ENCODE assay signal across 8 cellular contexts in the genomic region with DNA sequence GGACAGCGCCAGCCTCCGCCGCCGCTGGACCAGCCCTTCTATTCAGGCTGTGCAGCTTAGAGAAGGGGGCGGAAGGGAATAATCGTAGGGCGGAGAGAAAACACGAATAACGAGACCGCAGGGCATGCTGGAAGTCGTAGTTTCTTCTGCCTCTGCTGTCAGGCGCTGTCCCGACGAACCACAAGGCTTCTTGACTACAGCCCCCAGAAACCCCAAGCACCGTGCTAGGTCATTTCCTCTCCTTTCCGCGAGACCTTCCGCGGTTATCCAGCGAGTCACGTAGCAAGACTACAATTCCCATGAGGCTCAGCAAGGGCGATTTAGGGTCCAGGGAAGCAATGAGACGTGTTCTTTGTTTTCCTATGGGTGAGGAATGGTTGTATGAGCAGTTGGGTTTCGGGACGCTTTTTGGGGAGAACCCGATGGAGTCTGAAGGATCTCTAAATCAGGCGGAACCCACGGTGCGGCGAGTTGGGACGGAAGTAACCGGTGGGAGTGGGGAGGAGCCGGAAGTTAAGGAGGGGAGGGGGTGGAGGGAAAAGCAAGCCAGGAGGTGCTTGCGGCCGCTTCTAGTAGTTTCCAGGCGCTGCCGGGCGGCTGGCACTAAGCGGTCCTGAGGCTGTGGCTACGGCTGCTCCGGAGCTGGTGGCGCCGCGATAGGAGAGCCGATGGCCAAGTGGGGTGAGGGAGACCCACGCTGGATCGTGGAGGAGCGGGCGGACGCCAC. TPM values are rescaled to one million over a fixed set of nuclear protein-coding genes. Genes with fewer than 3 reads are reported as not detected.
A peak's percentile ranks its signal among the peaks of the same experiment; 100 is the strongest.
DNase-seq lines count a peak whose midpoint lies in the region; ATAC-seq, FAIRE-seq and TF ChIP-seq lines count a peak whose summit lies in the region.

A gene (plus strand): TSS at position 572 of the 727 bp plus-strand sequence. CDS start 97 bp downstream, at position 669.
A gene (minus strand): TSS at position 80 of the 727 bp plus-strand sequence. CDS start 3,499 bp downstream, outside the sequence.

- peak within 1 kb of the TSS; percentile 92 for H3K4me2 ChIP-seq in astrocyte (ENCODE audit: low read length)

- peak within 1 kb of the TSS; percentile 100 for H3K4me3 Mint-ChIP-seq in astrocyte (ENCODE audit: unreplicated experiment)

- TF ChIP-seq POLR2A in GM18505 (IDR thresholded peaks at IDR 0.05; ENCODE audit: borderline replicate concordance, extremely low read depth, insufficient read depth, insufficient read length): peak; percentile 93

- no peaks in the 10 kb centered on the region for H3K9me3 Mint-ChIP-seq in astrocyte (ENCODE audit: unreplicated experiment)

- H3K27me3 Mint-ChIP-seq in astrocyte (ENCODE audit: low read depth, unreplicated experiment): no peaks in the 10 kb centered on the region

- H3K79me2 ChIP-seq in astrocyte (ENCODE audit: insufficient read depth, low read length): peaks cover 75% of the 10 kb centered on the region

- peak within 1 kb of the TSS; percentile 92 for H2AFZ ChIP-seq in astrocyte (ENCODE audit: low read depth, low read length)

- no peaks in the 10 kb centered on the region for H3K27me3 ChIP-seq in astrocyte (ENCODE audit: insufficient read depth, low read length)
- H3K27me3 ChIP-seq in rectal smooth muscle tissue (ENCODE audit: control insufficient read depth, insufficient read depth, low read length): no peaks in the 10 kb centered on the region
- H3K27me3 ChIP-seq in aorta (ENCODE audit: control insufficient read depth in 1 of 2, insufficient read depth in 2 of 2, low read length in 1 of 2): no peaks in the 10 kb centered on the region

- H3K9ac ChIP-seq in astrocyte (ENCODE audit: low read length): peak within 1 kb of the TSS; percentile 94
- H3K9ac ChIP-seq in rectal smooth muscle tissue (ENCODE audit: low read length): peak within 1 kb of the TSS; percentile 96

- peak; percentile 78 for FAIRE-seq in astrocyte (lab: Jason Lieb, UNC)

- intact Hi-C loops in aorta (cut with DNase I): loop anchor here (1.0 to 10.0 kb wide), 7 partner anchors 90 to 250 kb away; a partner anchor contains a TSS

- TF ChIP-seq CTCF in astrocyte (IDR thresholded peaks at IDR 0.05; ENCODE audit: insufficient read depth, low read depth, low read length): no peak

- WGBS in aorta, 2 donors: 0 to 1% methylated on average over 50 of the region's 50 CpGs

- DNase-seq in NCI-H2029 (lab: John Stamatoyannopoulos, UW) (peak; percentile 92), T-helper 22 cell (ENCODE audit: low read depth) (peak; percentile 94), astrocyte (ENCODE audit: low read depth) (peak; percentile 99), hepatic stellate cell (ENCODE audit: low spot score) (peak; percentile 91), aorta (peak; percentile 95 to 98)

- H3K4me3 ChIP-seq in astrocyte (ENCODE audit: insufficient read depth, low read depth, low read length) (peak within 1 kb of the TSS; percentile 89), rectal smooth muscle tissue (ENCODE audit: low read length) (peak within 1 kb of the TSS; percentile 100), aorta (ENCODE audit: low read length in 2 of 2) (peak within 1 kb of the TSS; percentile 79 to 89)

- peak; percentile 87 for ATAC-seq in GM18505 (IDR thresholded peaks at IDR 0.05; ENCODE audit: unreplicated experiment)
- peak; percentile 88 for ATAC-seq in HG02973 (IDR thresholded peaks at IDR 0.05; ENCODE audit: unreplicated experiment)
- peak; percentile 99 for ATAC-seq in aorta (ENCODE audit: low FRiP score)

- H3K27ac Mint-ChIP-seq in astrocyte (ENCODE audit: unreplicated experiment): peak within 1 kb of the TSS; percentile 100

- H4K20me1 ChIP-seq in astrocyte (ENCODE audit: insufficient read depth, low read length): peaks cover 45% of the 10 kb centered on the region

- peak within 1 kb of the TSS; percentile 96 for H3K27ac ChIP-seq in astrocyte (ENCODE audit: low read depth, low read length)
- H3K27ac ChIP-seq in rectal smooth muscle tissue (ENCODE audit: low read depth, low read length): peak within 1 kb of the TSS; percentile 97
- H3K27ac ChIP-seq in aorta (ENCODE audit: low read depth in 1 of 2, low read length in 2 of 2): peak within 1 kb of the TSS in 1 of 2 donors; percentile 66

- H3K9me3 ChIP-seq in astrocyte (ENCODE audit: insufficient read depth, low read depth, low read length) (no peaks in the 10 kb centered on the region), aorta (ENCODE audit: control insufficient read depth, low read length) (no peaks in the 10 kb centered on the region)

- peaks cover 16% of the 10 kb centered on the region for H3K4me1 ChIP-seq in astrocyte (ENCODE audit: insufficient read depth, low read length)
- peaks cover 12% of the 10 kb centered on the region for H3K4me1 ChIP-seq in rectal smooth muscle tissue (ENCODE audit: control insufficient read depth, insufficient read depth, low read length)
- H3K4me1 ChIP-seq in aorta (ENCODE audit: control insufficient read depth in 1 of 2, insufficient read depth in 2 of 2, low read length in 2 of 2): no peaks in the 10 kb centered on the region

- H3K36me3 ChIP-seq in astrocyte (ENCODE audit: insufficient read depth, low read length): peaks cover 31% of the 10 kb centered on the region
- H3K36me3 ChIP-seq in rectal smooth muscle tissue (ENCODE audit: control insufficient read depth, insufficient read depth, low read length): peaks cover 19% of the 10 kb centered on the region
- H3K36me3 ChIP-seq in aorta (ENCODE audit: control insufficient read depth in 1 of 2, insufficient read depth in 2 of 2, low read length in 1 of 2): peaks cover 4 to 11% of the 10 kb centered on the region in 2 donors

- H3K4me1 Mint-ChIP-seq in astrocyte (ENCODE audit: low read depth, unreplicated experiment): peaks cover 8% of the 10 kb centered on the region

- peaks cover 4% of the 10 kb centered on the region for H3K36me3 Mint-ChIP-seq in astrocyte (ENCODE audit: low read depth, unreplicated experiment)

RNA-seq across cellular contexts. Expression of the first gene that starts in this region (rescaled TPM):
- total RNA-seq in astrocyte (157 and 177 TPM in 2 replicates), aorta (100 to 1,000 TPM in 1 of 2 donors, 10 to 100 TPM in 1; 66.5 to 110 TPM)
- polyA plus RNA-seq in aorta: 10 to 100 TPM; 77.2 to 93.7 TPM

RNA-seq across cellular contexts. Expression of the second gene that starts in this region (rescaled TPM):
- 22.9 and 24.0 TPM in 2 replicates for total RNA-seq in astrocyte
- total RNA-seq in aorta: 10 to 100 TPM; 13.4 to 17.0 TPM
- polyA plus RNA-seq in aorta: 10 to 100 TPM in 1 of 2 donors, 1 to 10 TPM in 1; 6.1 to 17.3 TPM
